ENCODE assay signal across 8 cellular contexts in the genomic region with DNA sequence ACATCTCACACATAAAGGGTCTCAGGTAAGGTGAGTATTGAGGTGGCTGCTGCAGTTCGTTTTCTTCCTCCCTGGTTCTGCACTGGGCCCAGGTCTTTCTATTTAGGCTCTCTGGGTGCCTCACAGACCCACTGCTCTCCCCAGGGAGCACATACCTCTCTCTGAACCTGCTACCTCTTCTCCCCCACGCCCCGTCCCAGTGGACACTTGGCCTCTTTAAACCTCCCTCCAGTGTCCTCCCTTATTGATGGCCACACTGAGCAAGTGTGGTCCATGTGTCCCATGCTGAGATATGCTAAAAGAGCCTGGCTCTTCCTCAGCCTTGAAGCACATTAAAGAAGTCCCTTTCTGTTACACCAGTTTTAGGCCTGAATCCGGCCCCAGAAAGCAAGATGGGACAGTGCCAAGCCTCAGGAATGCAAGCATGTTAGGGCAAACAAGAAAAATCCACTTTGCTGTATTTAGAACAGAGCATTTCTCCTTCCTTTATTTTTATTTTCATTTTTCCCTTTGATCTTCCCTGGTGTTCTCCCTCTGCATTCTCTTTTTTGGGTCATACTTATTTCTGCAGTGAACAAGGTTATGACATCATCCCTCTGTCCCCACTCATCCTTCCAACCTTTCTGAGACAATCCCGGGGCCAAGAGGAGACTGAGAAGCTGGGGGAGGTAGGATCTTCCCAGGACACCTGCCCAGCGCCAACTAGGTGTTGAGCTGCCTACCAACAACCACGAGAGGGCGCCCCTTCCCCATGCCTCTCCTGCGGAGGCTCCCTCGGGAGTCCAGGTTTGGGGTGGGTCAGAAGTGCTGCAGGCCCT. TPM values are rescaled to one million over a fixed set of nuclear protein-coding genes. Genes with fewer than 3 reads are reported as not detected.
DNase-seq lines count a peak whose midpoint lies in the region; ATAC-seq, FAIRE-seq and TF ChIP-seq lines count a peak whose summit lies in the region.

No MANE protein-coding gene starts in this region.

- peak overlapping the region; percentile 21; the same call in 1 of the 2 replicates for H2AFZ ChIP-seq in PC-3 (ENCODE audit: low read length)

- H3K9me3 ChIP-seq in A549 (no peaks in the 10 kb centered on the region), PC-3 (ENCODE audit: low read length) (no peaks in the 10 kb centered on the region), esophagus squamous epithelium (no peaks in the 10 kb centered on the region), stomach (no peaks in the 10 kb centered on the region)

- H3K36me3 ChIP-seq in PC-3 (ENCODE audit: low read depth, low read length) (no peaks in the 10 kb centered on the region), esophagus squamous epithelium (no peaks in the 10 kb centered on the region), stomach (no peaks in the 10 kb centered on the region)

- peaks cover 7% of the 10 kb centered on the region for H3K9me3 Mint-ChIP-seq in activated T-cell treated with anti-CD3 and anti-CD28 coated beads, Interleukin-2, amount 50 U/mL, for 24 hours
- H3K9me3 Mint-ChIP-seq in nephron, result no peaks in the 10 kb centered on the region

- H3K27ac ChIP-seq in A549 (no peak overlapping the region), PC-3 (ENCODE audit: low read length) (no peak overlapping the region), esophagus squamous epithelium (peak overlapping the region in 2 of 4 donors; percentile 9 to 45), stomach (peak overlapping the region in 3 of 5 donors; percentile 29 to 44 (median 38))

- peaks cover 93% of the 10 kb centered on the region for H3K4me1 Mint-ChIP-seq in activated T-cell treated with anti-CD3 and anti-CD28 coated beads, Interleukin-2, amount 50 U/mL, for 24 hours (ENCODE audit: low read depth)
- H3K4me1 Mint-ChIP-seq in nephron, result peaks cover 4% of the 10 kb centered on the region

- H3K4me1 ChIP-seq in A549, result peaks cover 2% of the 10 kb centered on the region; the same call in 2 of the 3 replicates
- H3K4me1 ChIP-seq in PC-3 (ENCODE audit: insufficient read depth, low read length), result peaks cover 25% of the 10 kb centered on the region
- H3K4me1 ChIP-seq in esophagus squamous epithelium, result peaks cover 13 to 47% (median 19%) of the 10 kb centered on the region in 3 donors
- H3K4me1 ChIP-seq in stomach, result peaks cover 16 to 59% (median 22%) of the 10 kb centered on the region in 4 donors

- TF ChIP-seq EP300 in A549 (IDR thresholded peaks at IDR 0.05), result no peak
- TF ChIP-seq EP300 in stomach (IDR thresholded peaks at IDR 0.05), result no peak

- H3K4me2 ChIP-seq in A549 (no peak overlapping the region), PC-3 (ENCODE audit: low read length) (peak overlapping the region; percentile 35; the same call in 1 of the 2 replicates)

- no peak for FAIRE-seq in A549 (lab: Jason Lieb, UNC)

- H3K4me3 Mint-ChIP-seq in activated T-cell treated with anti-CD3 and anti-CD28 coated beads, Interleukin-2, amount 50 U/mL, for 24 hours, result peak overlapping the region; percentile 32
- H3K4me3 Mint-ChIP-seq in nephron, result no peak overlapping the region

- H3K27ac Mint-ChIP-seq in activated T-cell treated with anti-CD3 and anti-CD28 coated beads, Interleukin-2, amount 50 U/mL, for 24 hours, result peak overlapping the region; percentile 92
- H3K27ac Mint-ChIP-seq in nephron, result no peak overlapping the region

- no peaks in the 10 kb centered on the region for H3K27me3 ChIP-seq in PC-3 (ENCODE audit: low read length)
- H3K27me3 ChIP-seq in esophagus squamous epithelium, result no peaks in the 10 kb centered on the region
- H3K27me3 ChIP-seq in stomach, result no peaks in the 10 kb centered on the region

- ATAC-seq in A549 (peak; percentile 92 to 97), GM18498 (IDR thresholded peaks at IDR 0.05; ENCODE audit: unreplicated experiment) (peak; percentile 31), PC-3 (peak; percentile 96)

- CTCF ChIA-PET in A549 (lab: Yijun Ruan, JAX), result interaction anchor here (0.5 to 13.8 kb wide), 29 partner anchors 10 to 433 kb away, joined by 3 to 174 read pairs (median 4); no protein-coding TSS in a partner anchor
- CTCF ChIA-PET in PC-3 (lab: Charles Lee), result interaction anchor here (0.7 to 1.1 kb wide), 3 partner anchors 81 to 177 kb away, joined by 3 to 7 read pairs (median 4); no protein-coding TSS in a partner anchor

- peak; percentile 60 for TF ChIP-seq CTCF in A549 (IDR thresholded peaks at IDR 0.05)
- peak; percentile 95 for TF ChIP-seq CTCF in PC-3 (conservative IDR thresholded peaks at IDR 0.05; ENCODE audit: low read depth, low read length)
- peak; percentile 81 to 96 (median 90) for TF ChIP-seq CTCF in esophagus squamous epithelium (IDR thresholded peaks at IDR 0.05)
- TF ChIP-seq CTCF in nephron (IDR thresholded peaks at IDR 0.05; ENCODE audit: unreplicated experiment in 3 of 3), result peak; percentile 70 to 74 (median 70)
- TF ChIP-seq CTCF in stomach (IDR thresholded peaks at IDR 0.05), result peak in 5 of 7 experiments; percentile 84 to 94 (median 89)

- TF ChIP-seq RAD21 in A549 (conservative IDR thresholded peaks at IDR 0.05 in 1 of 2, IDR thresholded peaks at IDR 0.05 in 1 of 2), result peak; percentile 79 to 86

- H3K9ac ChIP-seq in PC-3 (ENCODE audit: low read length), result no peak overlapping the region

- POLR2A ChIA-PET in A549 (lab: Yijun Ruan, JAX) (interaction anchor here (1.3 kb wide), 1 partner anchor 177 kb away, joined by 3 read pairs; no protein-coding TSS in a partner anchor), PC-3 (lab: Charles Lee; ENCODE audit: unreplicated experiment) (no interaction called here)

- DNase-seq in A549 (ENCODE audit: low read depth in 1 of 2, low spot score in 1 of 2) (peak; percentile 56 to 58), HPDE6-E6E7 (ENCODE audit: extremely low spot score) (peak; percentile 93), PC-3 (peak; percentile 90), esophagus squamous epithelium (lab: John Stamatoyannopoulos, UW) (no peak), stomach (peak; percentile 86)
- DNase-seq in activated T-cell treated with anti-CD3 and anti-CD28 coated beads, Interleukin-2, amount 50 U/mL, for 24 hours, result peak; percentile 88

- H3K4me3 ChIP-seq in A549, result no peak overlapping the region
- H3K4me3 ChIP-seq in PC-3 (ENCODE audit: low read length), result no peak overlapping the region
- no peak overlapping the region for H3K4me3 ChIP-seq in esophagus squamous epithelium
- no peak overlapping the region for H3K4me3 ChIP-seq in stomach

- WGBS in A549 (ENCODE audit: missing lambda C conversion rate), result 4% methylated on average over 9 of the region's 10 CpGs
- WGBS in esophagus squamous epithelium, 2 donors, result 31 to 32% methylated on average over 7 to 8 of the region's 10 CpGs
- 21 to 30% (median 24%) methylated on average over 10 of the region's 10 CpGs for WGBS in stomach, 5 donors

- no peaks in the 10 kb centered on the region for H4K20me1 ChIP-seq in PC-3 (ENCODE audit: low read length)

- intact Hi-C loops in PC-3 (cut with micrococcal nuclease), result loop anchor here (1.0 kb wide), 2 partner anchors 112 to 178 kb away; no protein-coding TSS in a partner anchor
- intact Hi-C loops in esophagus squamous epithelium (cut with DNase I), result loop anchor here (10.0 kb wide), 1 partner anchor 112 kb away; no protein-coding TSS in a partner anchor
- intact Hi-C loops in stomach (cut with DNase I; ENCODE audit: low total_unique reads), result loop anchor here (5.0 to 10.0 kb wide), 2 partner anchors 112 to 175 kb away; no protein-coding TSS in a partner anchor

- no peaks in the 10 kb centered on the region for H3K27me3 Mint-ChIP-seq in activated T-cell treated with anti-CD3 and anti-CD28 coated beads, Interleukin-2, amount 50 U/mL, for 24 hours
- H3K27me3 Mint-ChIP-seq in nephron (ENCODE audit: low read depth), result peaks cover 9% of the 10 kb centered on the region

- no peaks in the 10 kb centered on the region for H3F3A ChIP-seq in PC-3 (ENCODE audit: low read length, unreplicated experiment)

- H3K9me2 ChIP-seq in PC-3 (replicated peaks; ENCODE audit: low read length), result no peaks in the 10 kb centered on the region

- no peaks in the 10 kb centered on the region for H3K36me3 Mint-ChIP-seq in activated T-cell treated with anti-CD3 and anti-CD28 coated beads, Interleukin-2, amount 50 U/mL, for 24 hours (ENCODE audit: low read depth)
- no peaks in the 10 kb centered on the region for H3K36me3 Mint-ChIP-seq in nephron (ENCODE audit: low read depth)

- no peaks in the 10 kb centered on the region for H3K79me2 ChIP-seq in PC-3 (ENCODE audit: low read length)

- TF ChIP-seq POLR2A in A549 (IDR thresholded peaks at IDR 0.05; ENCODE audit: low read length) (no peak), esophagus squamous epithelium (IDR thresholded peaks at IDR 0.05) (no peak), stomach (IDR thresholded peaks at IDR 0.05) (no peak)

- no TSS peak for BruUV-seq in PC-3 (replicated peaks; lab: Mats Ljungman, UMichigan)

TF ChIP-seq in A549, 52 proteins besides CTCF, POLR2A, EP300 and RAD21:
- TF ChIP-seq TFCP2L1 (CRISPR knock-in tag; IDR thresholded peaks at IDR 0.05), result no peak
- no peak for TF ChIP-seq HEYL (CRISPR knock-in tag; IDR thresholded peaks at IDR 0.05)
- peak; percentile 74 for TF ChIP-seq SMC3 (IDR thresholded peaks at IDR 0.05)
- TF ChIP-seq FOSL2 (IDR thresholded peaks at IDR 0.05), result no peak
- TF ChIP-seq FOSL2 (CRISPR knock-in tag; IDR thresholded peaks at IDR 0.05), result no peak

RNA-seq across cellular contexts. Expression of gene CHI3L2, which starts 5.0 kb away (rescaled TPM):
- polyA plus RNA-seq in A549 (2011; rRNA removed) (0.23 and 0.28 TPM in 2 replicates), A549 (2017; fragmentation: RNase III; extraction: RNeasy Plus Mini Kit Qiagen cat#74134 plus additional on column Dnase treatment) (0.22 to 0.43 TPM (median 0.42 TPM) in 3 replicates), stomach (1 to 10 TPM; 1.4 to 5.7 (median 2.3) TPM)
- 0.04 and 0.09 TPM in 2 replicates for polyA plus RNA-seq in A549 (2012; cell fraction: cytosol; rRNA removed)
- not detected in 2 replicates for polyA plus RNA-seq in A549 (2012; cell fraction: nucleus; rRNA removed)
- polyA minus RNA-seq in A549 (2011; rRNA and poly(A)+ RNA removed), result 0.08 TPM in 1 of 2 replicates, not detected in the other
- total RNA-seq in PC-3 (2014; rRNA removed) (0.55 TPM in 1 of 2 replicates, not detected in the other), esophagus squamous epithelium (10 to 100 TPM in 1 of 4 donors, 1 to 10 TPM in 2, under 1 TPM in 1; 0.57 to 42.4 (median 1.8) TPM), stomach (10 to 100 TPM in 1 of 5 donors, 1 to 10 TPM in 1, not detected in 3; 2.8 to 28.1 TPM)

RNA-seq across cellular contexts. Expression of gene DENND2D, which starts 22.1 kb away (rescaled TPM):
- 3.4 and 3.6 TPM in 2 replicates for polyA plus RNA-seq in A549 (2011; rRNA removed)
- 0.83 and 0.96 TPM in 2 replicates for polyA plus RNA-seq in A549 (2012; cell fraction: cytosol; rRNA removed)
- polyA plus RNA-seq in A549 (2012; cell fraction: nucleus; rRNA removed), result 0.47 and 0.83 TPM in 2 replicates
- polyA plus RNA-seq in A549 (2017; fragmentation: RNase III; extraction: RNeasy Plus Mini Kit Qiagen cat#74134 plus additional on column Dnase treatment), result 1.3 to 1.7 TPM (median 1.6 TPM) in 3 replicates
- 3.3 and 3.4 TPM in 2 replicates for polyA minus RNA-seq in A549 (2011; rRNA and poly(A)+ RNA removed)
- total RNA-seq in PC-3 (2014; rRNA removed), result 3.2 and 4.0 TPM in 2 replicates
- 10 to 100 TPM; 55.3 to 73.3 (median 66.5) TPM for total RNA-seq in esophagus squamous epithelium
- 100 to 1,000 TPM in 1 of 5 donors, 10 to 100 TPM in 4; 24.6 to 121 (median 36.0) TPM for total RNA-seq in stomach
- 10 to 100 TPM; 35.4 to 48.5 (median 42.9) TPM for polyA plus RNA-seq in stomach

Comparison
In these comparisons a context has a peak if more than half of its experiments do, and no peak if none do; other contexts are left out.
1. ATAC-seq: peak in every context shown above with its lines; median percentile 96 in PC-3; 94 in A549; 31 in GM18498.
2. H3K27ac ChIP-seq: peak in stomach (3 of 5); none in A549 (0 of 2) and PC-3 (single experiment).
3. Peak in every context shown above with its lines, with median percentiles within 50 percentile points of each other: CTCF ChIP-seq.